ENCODE assay signal across 1 cellular context in the genomic region with DNA sequence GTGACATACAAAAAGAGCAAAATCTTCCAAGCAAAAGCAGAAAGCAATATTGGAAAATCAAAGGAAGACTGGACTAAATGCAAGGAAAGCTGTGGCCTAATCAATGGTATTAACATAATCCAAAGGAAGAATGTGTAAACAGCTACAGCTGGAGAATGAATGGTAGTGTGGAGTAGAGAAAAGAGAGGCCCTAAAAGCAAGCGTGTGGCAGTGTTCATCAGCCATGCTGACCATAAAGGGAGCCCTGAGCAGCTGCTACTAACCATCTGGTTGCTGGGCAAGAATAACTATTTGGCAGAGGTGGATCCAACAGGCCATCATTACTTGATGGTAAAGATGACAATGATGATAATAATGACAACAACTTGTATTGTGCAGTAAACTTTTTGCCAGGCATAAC.
TF ChIP-seq lines count a peak whose summit lies in the region.

No MANE protein-coding gene starts in this region.

TF ChIP-seq in GM12878, 131 proteins besides CTCF, POLR2A, EP300 and RAD21 (continued from another document):
- TF ChIP-seq IKZF2 (IDR thresholded peaks at IDR 0.05) (no peak), RBBP5 (conservative IDR thresholded peaks at IDR 0.05) (no peak)
TF ChIP-seq in GM12878: peak in this region for 0.
